Comparison of ENCODE assay signal across 20 cellular contexts in genomic region chr10:117646718-117647117, GRCh38.
DNase-seq lines count a peak whose midpoint lies in the region; ATAC-seq lines count a peak whose summit lies in the region.
"Had no signal": no experiment of that assay in that cellular context is flagged by ENCODE, and none has a peak within 500 bp of the region (broad histone marks: within the 10 kb centered on the region; RNA-seq: fewer than 3 reads in every experiment).

No MANE protein-coding gene starts in this region.

- DNase-seq in NCI-H1694 treated with DMSO at 0.1 percent for 48 hours (lab: John Stamatoyannopoulos, UW) (peak; percentile 13), NCI-H1694 (lab: John Stamatoyannopoulos, UW) (no peak), NCI-H2171 (lab: John Stamatoyannopoulos, UW) (peak; percentile 59), cerebellar cortex (ENCODE audit: low spot score) (peak; percentile 33), DMS 273 (lab: John Stamatoyannopoulos, UW; ENCODE audit: unreplicated experiment) (no peak), NCI-H2227 treated with DMSO at 0.1 percent for 48 hours (lab: John Stamatoyannopoulos, UW) (no peak)
- DNase-seq: BE2C; CD4-positive, alpha-beta memory T cell; CD4-positive, CD25-positive, alpha-beta regulatory T cell; CD8-positive, alpha-beta memory T cell; COR-L47; DMS 273 treated with DMSO at 0.1 percent for 48 hours; DMS153; DMS53; DMS79; DND-41; EL; GF-D8 had no signal

- no peak for ATAC-seq in HG02759 (IDR thresholded peaks at IDR 0.05; ENCODE audit: unreplicated experiment)
- ATAC-seq: A549 had no signal

Comparison
In these comparisons a context has a peak if more than half of its experiments do, and no peak if none do; other contexts are left out.
1. DNase-seq: peak in NCI-H1694 treated with DMSO at 0.1 percent for 48 hours (single experiment), NCI-H2171 (single experiment) and cerebellar cortex (single experiment); none in NCI-H1694 (single experiment), DMS 273 (single experiment) and NCI-H2227 treated with DMSO at 0.1 percent for 48 hours (single experiment).